ENCODE assay signal across 18 cellular contexts in genomic region chr3:184647405-184647936, GRCh38.
A peak's percentile ranks its signal among the peaks of the same experiment; 100 is the strongest.
DNase-seq lines count a peak whose midpoint lies in the region; ATAC-seq, FAIRE-seq and TF ChIP-seq lines count a peak whose summit lies in the region.
"Had no signal": no experiment of that assay in that cellular context is flagged by ENCODE, and none has a peak within 500 bp of the region (broad histone marks: within the 10 kb centered on the region; RNA-seq: fewer than 3 reads in every experiment).

No MANE protein-coding gene starts in this region.

- H3K27me3 ChIP-seq in heart right ventricle = no peaks in the 10 kb centered on the region
- no peaks in the 10 kb centered on the region for H3K27me3 ChIP-seq in right atrium auricular region
- H3K27me3 ChIP-seq: MG63 had no signal

- DNase-seq in heart right ventricle (peak in 1 of 2 donors; percentile 39), right atrium auricular region (ENCODE audit: low spot score) (no peak), SK-N-DZ (ENCODE audit: low spot score) (peak; percentile 78), kidney (peak; percentile 86), NCI-H2196 (lab: John Stamatoyannopoulos, UW; ENCODE audit: unreplicated experiment) (no peak)
- no peak for DNase-seq in activated CD4-positive, alpha-beta T cell treated with anti-CD3 and anti-CD28 coated beads for 48 hours
- DNase-seq: Calu3, H7, IMR-90, KG1, MG63, NCI-H2029, NCI-H446 treated with DMSO at 0.1 percent for 48 hours, NCI-H526, RPMI8226, SHP77 treated with DMSO at 0.1 percent for 48 hours had no signal

- no peak overlapping the region for H3K27ac ChIP-seq in heart right ventricle
- no peak overlapping the region for H3K27ac ChIP-seq in right atrium auricular region
- no peak overlapping the region for H3K27ac ChIP-seq in kidney (ENCODE audit: low read depth in 2 of 2, low read length in 2 of 2)

- H3K9me3 ChIP-seq in heart right ventricle (no peaks in the 10 kb centered on the region), right atrium auricular region (no peaks in the 10 kb centered on the region), kidney (ENCODE audit: control insufficient read depth in 1 of 2, low read length in 2 of 2) (no peaks in the 10 kb centered on the region)
- H3K9me3 ChIP-seq: MG63 had no signal

- no peaks in the 10 kb centered on the region for H3K36me3 ChIP-seq in heart right ventricle
- no peaks in the 10 kb centered on the region for H3K36me3 ChIP-seq in right atrium auricular region
- no peaks in the 10 kb centered on the region for H3K36me3 ChIP-seq in kidney (ENCODE audit: control insufficient read depth in 1 of 2, insufficient read depth in 2 of 2, low read length in 2 of 2)
- H3K36me3 ChIP-seq: MG63 had no signal

- no peak overlapping the region for H3K9ac ChIP-seq in kidney (ENCODE audit: low read length in 2 of 2)

- intact Hi-C loops in heart right ventricle (cut with DNase I) = no loop called here
- intact Hi-C loops in kidney (cut with DNase I) = no loop called here

- ATAC-seq in heart right ventricle (peak in 5 of 8 donors; percentile 25 to 56 (median 50)), HG02840 (IDR thresholded peaks at IDR 0.05; ENCODE audit: low FRiP score, unreplicated experiment) (no peak)

- TF ChIP-seq CTCF in heart right ventricle (IDR thresholded peaks at IDR 0.05) (no peak), right atrium auricular region (IDR thresholded peaks at IDR 0.05) (no peak), kidney (IDR thresholded peaks at IDR 0.05; ENCODE audit: borderline replicate concordance, extremely low read depth, insufficient read depth) (no peak)

- WGBS in heart right ventricle, 2 donors = 86 to 89% methylated on average over 7 of the region's 7 CpGs

- FAIRE-seq in kidney (lab: Jason Lieb, UNC) = no peak

- H3K4me3 ChIP-seq in heart right ventricle (no peak overlapping the region), right atrium auricular region (no peak overlapping the region), kidney (ENCODE audit: low read length in 2 of 2) (no peak overlapping the region)
- H3K4me3 ChIP-seq: MG63, SK-N-MC had no signal

- H3K4me1 ChIP-seq in heart right ventricle (peaks cover 0 to 13% (median 0%) of the 10 kb centered on the region in 9 donors), right atrium auricular region (no peaks in the 10 kb centered on the region), kidney (ENCODE audit: control insufficient read depth in 1 of 2, insufficient read depth in 1 of 2, low read depth in 1 of 2, low read length in 2 of 2) (no peaks in the 10 kb centered on the region)

Comparison
In these comparisons a context has a peak if more than half of its experiments do, and no peak if none do; other contexts are left out.
1. DNase-seq: peak in SK-N-DZ (single experiment) and kidney (single experiment); none in right atrium auricular region (single experiment), NCI-H2196 (single experiment) and activated CD4-positive, alpha-beta T cell treated with anti-CD3 and anti-CD28 coated beads for 48 hours (single experiment).